Comparison of ENCODE assay signal across 7 cellular contexts in the genomic region with DNA sequence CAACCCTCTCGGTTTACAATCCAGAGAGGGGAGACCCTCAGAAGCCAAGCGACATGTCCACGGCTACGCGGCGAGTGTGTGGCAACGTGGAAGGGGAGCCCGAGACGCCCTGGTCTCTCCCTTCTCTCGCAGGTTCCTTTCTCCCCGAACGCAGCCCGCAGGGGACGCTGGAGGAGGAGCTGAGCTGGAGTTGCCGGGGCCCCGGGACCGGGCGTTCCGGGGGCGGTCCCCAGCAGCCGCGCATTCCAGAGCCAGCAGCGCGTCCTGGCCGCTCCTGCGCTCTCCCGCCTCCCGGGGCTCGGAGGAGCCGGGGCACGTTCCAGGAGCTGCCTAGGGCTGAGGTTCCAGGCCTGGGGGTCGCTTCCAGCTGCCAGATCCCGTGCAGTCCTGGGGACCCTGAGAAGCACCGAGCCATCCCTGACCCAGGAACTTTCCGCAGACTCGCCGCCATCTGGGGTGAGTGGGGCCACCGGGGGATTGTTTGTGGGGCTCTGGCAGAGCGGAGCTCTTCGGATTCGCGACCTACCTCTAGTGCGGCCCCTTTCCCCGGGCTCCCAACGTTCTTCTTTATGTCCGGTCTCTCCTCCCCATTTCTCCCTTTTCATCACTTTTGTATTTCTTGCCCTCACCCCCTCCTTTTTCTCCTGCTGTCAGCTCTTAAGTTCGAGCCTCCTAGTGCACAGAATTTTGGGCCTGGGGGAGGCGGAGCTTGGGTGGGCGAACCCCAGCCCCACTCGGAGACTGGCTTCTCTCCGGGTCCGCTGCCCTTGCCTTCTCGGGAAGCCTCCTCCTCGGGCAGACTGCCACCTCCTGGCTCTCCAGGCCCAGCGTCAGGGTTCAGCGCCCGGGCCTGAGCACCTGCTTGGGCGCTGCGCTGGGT. TPM values are rescaled to one million over a fixed set of nuclear protein-coding genes. Genes with fewer than 3 reads are reported as not detected.
DNase-seq lines count a peak whose midpoint lies in the region; ATAC-seq, FAIRE-seq and TF ChIP-seq lines count a peak whose summit lies in the region.

A gene with protein sequence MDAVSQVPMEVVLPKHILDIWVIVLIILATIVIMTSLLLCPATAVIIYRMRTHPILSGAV (plus strand): TSS at position 241 of the 880 bp plus-strand sequence. CDS start 16,684 bp downstream, outside the sequence.

- peaks cover 29% of the 10 kb centered on the region for H3K4me1 ChIP-seq in testis

- H3K27me3 Mint-ChIP-seq in natural killer cell (ENCODE audit: low read depth in 2 of 2): peaks cover 0 to 8% of the 10 kb centered on the region in 2 donors

- no peaks in the 10 kb centered on the region for H3K36me3 ChIP-seq in testis (ENCODE audit: low read depth, missing control alignments)

- no peaks in the 10 kb centered on the region for H3K9me3 ChIP-seq in testis

- peak; percentile 9 for FAIRE-seq in GM12891 (lab: Jason Lieb, UNC)

- no peaks in the 10 kb centered on the region for H3K27me3 ChIP-seq in testis

- peak within 1 kb of the TSS; percentile 57 to 90 for H3K27ac ChIP-seq in testis

- peak within 1 kb of the TSS; percentile 47 to 93 for H3K27ac Mint-ChIP-seq in natural killer cell

- peak within 1 kb of the TSS; percentile 91 for H3K4me3 Mint-ChIP-seq in natural killer cell

- intact Hi-C loops in natural killer cell (cut with micrococcal nuclease): loop anchor here (2.0 kb wide), 1 partner anchor 216 kb away; no protein-coding TSS in a partner anchor
- intact Hi-C loops in testis (cut with DNase I; ENCODE audit: low total_unique reads): no loop called here

- DNase-seq in GM12891 (ENCODE audit: insufficient read length, low spot score) (no peak), RPMI8226 (peak; percentile 29), fibroblast of peridontal ligament (ENCODE audit: extremely low read depth) (peak; percentile 65), natural killer cell (peak; percentile 53), testis (peak; percentile 82)
- DNase-seq in activated T-helper 9 cell treated with anti-CD3 and anti-CD28 coated beads, Interleukin-2, amount 50 U/mL, for 16 hours (ENCODE audit: low read depth): peak; percentile 57

- H3K4me1 Mint-ChIP-seq in natural killer cell: peaks cover 51 to 56% of the 10 kb centered on the region in 2 donors

- peak within 1 kb of the TSS; percentile 64 to 76 for H3K4me3 ChIP-seq in testis

- no peaks in the 10 kb centered on the region for H3K36me3 Mint-ChIP-seq in natural killer cell

- TF ChIP-seq CTCF in natural killer cell (IDR thresholded peaks at IDR 0.05) (peak; percentile 19), testis (IDR thresholded peaks at IDR 0.05) (no peak)

- peak; percentile 27 for ATAC-seq in HG03095 (IDR thresholded peaks at IDR 0.05; ENCODE audit: unreplicated experiment)
- peak; percentile 59 to 72 (median 65) for ATAC-seq in natural killer cell

- no peak for TF ChIP-seq POLR2A in GM12891 (IDR thresholded peaks at IDR 0.05; ENCODE audit: low read depth, low read length)
- TF ChIP-seq POLR2A in testis (IDR thresholded peaks at IDR 0.05): no peak

- 0 to 1% methylated on average over 25 to 55 of the region's 59 CpGs for WGBS in testis, 2 donors

- H3K9me3 Mint-ChIP-seq in natural killer cell: no peaks in the 10 kb centered on the region

TF ChIP-seq in GM12891, 5 proteins besides CTCF, POLR2A, EP300 and RAD21:
- no peak for TF ChIP-seq POU2F2 (IDR thresholded peaks at IDR 0.05; ENCODE audit: low read depth, low read length)
- 0 out of 2 replicates have a peak, but pooled peaks have one; percentile 46 for TF ChIP-seq TAF1 (IDR thresholded peaks at IDR 0.05; ENCODE audit: low read depth, low read length)
- TF ChIP-seq POLR2AphosphoS5 (IDR thresholded peaks at IDR 0.05; ENCODE audit: low read depth, low read length): no peak
- TF ChIP-seq PAX5 (IDR thresholded peaks at IDR 0.05; ENCODE audit: insufficient read depth, low read length, severe bottlenecking): peak; percentile 75
TF ChIP-seq in GM12891: peak in this region for 2.

RNA-seq across cellular contexts. Expression of the gene that starts here (rescaled TPM):
- polyA plus RNA-seq in GM12891 (2012; ENCODE audit: low read depth, missing spikeins): 24.6 TPM
- 1 to 10 TPM; 7.0 to 9.4 (median 8.9) TPM for total RNA-seq in natural killer cell
- 1 to 10 TPM; 8.1 to 8.8 TPM for total RNA-seq in testis
- 8.7 TPM for polyA plus RNA-seq in testis (ENCODE audit: insufficient read depth, low read depth, low replicate concordance)
